ENCODE assay signal across 1 cellular context in genomic region chr4:8192748-8193738, GRCh38.
A peak's percentile ranks its signal among the peaks of the same experiment; 100 is the strongest.
TF ChIP-seq lines count a peak whose summit lies in the region.

No MANE protein-coding gene starts in this region.

TF ChIP-seq in HepG2, 621 proteins besides CTCF, POLR2A, EP300 and RAD21 (continued from another document):
- TF ChIP-seq, protein P1, sequence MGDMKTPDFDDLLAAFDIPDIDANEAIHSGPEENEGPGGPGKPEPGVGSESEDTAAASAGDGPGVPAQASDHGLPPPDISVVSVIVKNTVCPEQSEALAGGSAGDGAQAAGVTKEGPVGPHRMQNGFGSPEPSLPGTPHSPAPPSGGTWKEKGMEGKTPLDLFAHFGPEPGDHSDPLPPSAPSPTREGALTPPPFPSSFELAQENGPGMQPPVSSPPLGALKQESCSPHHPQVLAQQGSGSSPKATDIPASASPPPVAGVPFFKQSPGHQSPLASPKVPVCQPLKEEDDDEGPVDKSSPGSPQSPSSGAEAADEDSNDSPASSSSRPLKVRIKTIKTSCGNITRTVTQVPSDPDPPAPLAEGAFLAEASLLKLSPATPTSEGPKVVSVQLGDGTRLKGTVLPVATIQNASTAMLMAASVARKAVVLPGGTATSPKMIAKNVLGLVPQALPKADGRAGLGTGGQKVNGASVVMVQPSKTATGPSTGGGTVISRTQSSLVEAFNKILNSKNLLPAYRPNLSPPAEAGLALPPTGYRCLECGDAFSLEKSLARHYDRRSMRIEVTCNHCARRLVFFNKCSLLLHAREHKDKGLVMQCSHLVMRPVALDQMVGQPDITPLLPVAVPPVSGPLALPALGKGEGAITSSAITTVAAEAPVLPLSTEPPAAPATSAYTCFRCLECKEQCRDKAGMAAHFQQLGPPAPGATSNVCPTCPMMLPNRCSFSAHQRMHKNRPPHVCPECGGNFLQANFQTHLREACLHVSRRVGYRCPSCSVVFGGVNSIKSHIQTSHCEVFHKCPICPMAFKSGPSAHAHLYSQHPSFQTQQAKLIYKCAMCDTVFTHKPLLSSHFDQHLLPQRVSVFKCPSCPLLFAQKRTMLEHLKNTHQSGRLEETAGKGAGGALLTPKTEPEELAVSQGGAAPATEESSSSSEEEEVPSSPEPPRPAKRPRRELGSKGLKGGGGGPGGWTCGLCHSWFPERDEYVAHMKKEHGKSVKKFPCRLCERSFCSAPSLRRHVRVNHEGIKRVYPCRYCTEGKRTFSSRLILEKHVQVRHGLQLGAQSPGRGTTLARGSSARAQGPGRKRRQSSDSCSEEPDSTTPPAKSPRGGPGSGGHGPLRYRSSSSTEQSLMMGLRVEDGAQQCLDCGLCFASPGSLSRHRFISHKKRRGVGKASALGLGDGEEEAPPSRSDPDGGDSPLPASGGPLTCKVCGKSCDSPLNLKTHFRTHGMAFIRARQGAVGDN (CRISPR knock-in tag; IDR thresholded peaks at IDR 0.05) = peak; percentile 28; the same call in 1 of the 2 replicates
- TF ChIP-seq KDM4B (CRISPR knock-in tag; IDR thresholded peaks at IDR 0.05) (no peak), KDM1A (CRISPR knock-in tag; IDR thresholded peaks at IDR 0.05) (no peak), ETV6 (CRISPR knock-in tag; conservative IDR thresholded peaks at IDR 0.05) (no peak), ZNF619 (CRISPR knock-in tag; IDR thresholded peaks at IDR 0.05) (no peak), ZNF646 (CRISPR knock-in tag; IDR thresholded peaks at IDR 0.05) (no peak), ZFP91 (CRISPR knock-in tag; IDR thresholded peaks at IDR 0.05; ENCODE audit: borderline replicate concordance) (peak; percentile 41; the same call in 1 of the 2 replicates), ZFX (CRISPR knock-in tag; IDR thresholded peaks at IDR 0.05; ENCODE audit: low read depth) (peak; percentile 48; the same call in 1 of the 2 replicates), ZNF574 (CRISPR knock-in tag; IDR thresholded peaks at IDR 0.05) (peak; percentile 10; the same call in 1 of the 2 replicates), FOSL2 (CRISPR knock-in tag; IDR thresholded peaks at IDR 0.05) (peak; percentile 41; the same call in 1 of the 2 replicates), SOX13 (IDR thresholded peaks at IDR 0.05) (no peak), SOX13 (CRISPR knock-in tag; conservative IDR thresholded peaks at IDR 0.05 in 1 of 2, IDR thresholded peaks at IDR 0.05 in 1 of 2) (0 out of 4 replicates have a peak, but pooled peaks of 1 of the 2 experiments have one; percentile 10)
- TF ChIP-seq, protein P2, sequence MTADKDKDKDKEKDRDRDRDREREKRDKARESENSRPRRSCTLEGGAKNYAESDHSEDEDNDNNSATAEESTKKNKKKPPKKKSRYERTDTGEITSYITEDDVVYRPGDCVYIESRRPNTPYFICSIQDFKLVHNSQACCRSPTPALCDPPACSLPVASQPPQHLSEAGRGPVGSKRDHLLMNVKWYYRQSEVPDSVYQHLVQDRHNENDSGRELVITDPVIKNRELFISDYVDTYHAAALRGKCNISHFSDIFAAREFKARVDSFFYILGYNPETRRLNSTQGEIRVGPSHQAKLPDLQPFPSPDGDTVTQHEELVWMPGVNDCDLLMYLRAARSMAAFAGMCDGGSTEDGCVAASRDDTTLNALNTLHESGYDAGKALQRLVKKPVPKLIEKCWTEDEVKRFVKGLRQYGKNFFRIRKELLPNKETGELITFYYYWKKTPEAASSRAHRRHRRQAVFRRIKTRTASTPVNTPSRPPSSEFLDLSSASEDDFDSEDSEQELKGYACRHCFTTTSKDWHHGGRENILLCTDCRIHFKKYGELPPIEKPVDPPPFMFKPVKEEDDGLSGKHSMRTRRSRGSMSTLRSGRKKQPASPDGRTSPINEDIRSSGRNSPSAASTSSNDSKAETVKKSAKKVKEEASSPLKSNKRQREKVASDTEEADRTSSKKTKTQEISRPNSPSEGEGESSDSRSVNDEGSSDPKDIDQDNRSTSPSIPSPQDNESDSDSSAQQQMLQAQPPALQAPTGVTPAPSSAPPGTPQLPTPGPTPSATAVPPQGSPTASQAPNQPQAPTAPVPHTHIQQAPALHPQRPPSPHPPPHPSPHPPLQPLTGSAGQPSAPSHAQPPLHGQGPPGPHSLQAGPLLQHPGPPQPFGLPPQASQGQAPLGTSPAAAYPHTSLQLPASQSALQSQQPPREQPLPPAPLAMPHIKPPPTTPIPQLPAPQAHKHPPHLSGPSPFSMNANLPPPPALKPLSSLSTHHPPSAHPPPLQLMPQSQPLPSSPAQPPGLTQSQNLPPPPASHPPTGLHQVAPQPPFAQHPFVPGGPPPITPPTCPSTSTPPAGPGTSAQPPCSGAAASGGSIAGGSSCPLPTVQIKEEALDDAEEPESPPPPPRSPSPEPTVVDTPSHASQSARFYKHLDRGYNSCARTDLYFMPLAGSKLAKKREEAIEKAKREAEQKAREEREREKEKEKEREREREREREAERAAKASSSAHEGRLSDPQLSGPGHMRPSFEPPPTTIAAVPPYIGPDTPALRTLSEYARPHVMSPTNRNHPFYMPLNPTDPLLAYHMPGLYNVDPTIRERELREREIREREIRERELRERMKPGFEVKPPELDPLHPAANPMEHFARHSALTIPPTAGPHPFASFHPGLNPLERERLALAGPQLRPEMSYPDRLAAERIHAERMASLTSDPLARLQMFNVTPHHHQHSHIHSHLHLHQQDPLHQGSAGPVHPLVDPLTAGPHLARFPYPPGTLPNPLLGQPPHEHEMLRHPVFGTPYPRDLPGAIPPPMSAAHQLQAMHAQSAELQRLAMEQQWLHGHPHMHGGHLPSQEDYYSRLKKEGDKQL (CRISPR knock-in tag; IDR thresholded peaks at IDR 0.05; ENCODE audit: low read depth) = no peak
- TF ChIP-seq, protein P3, sequence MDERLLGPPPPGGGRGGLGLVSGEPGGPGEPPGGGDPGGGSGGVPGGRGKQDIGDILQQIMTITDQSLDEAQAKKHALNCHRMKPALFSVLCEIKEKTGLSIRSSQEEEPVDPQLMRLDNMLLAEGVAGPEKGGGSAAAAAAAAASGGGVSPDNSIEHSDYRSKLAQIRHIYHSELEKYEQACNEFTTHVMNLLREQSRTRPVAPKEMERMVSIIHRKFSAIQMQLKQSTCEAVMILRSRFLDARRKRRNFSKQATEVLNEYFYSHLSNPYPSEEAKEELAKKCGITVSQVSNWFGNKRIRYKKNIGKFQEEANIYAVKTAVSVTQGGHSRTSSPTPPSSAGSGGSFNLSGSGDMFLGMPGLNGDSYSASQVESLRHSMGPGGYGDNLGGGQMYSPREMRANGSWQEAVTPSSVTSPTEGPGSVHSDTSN (CRISPR knock-in tag; IDR thresholded peaks at IDR 0.05) = no peak
